ENCODE assay signal across 19 cellular contexts in the genomic region with DNA sequence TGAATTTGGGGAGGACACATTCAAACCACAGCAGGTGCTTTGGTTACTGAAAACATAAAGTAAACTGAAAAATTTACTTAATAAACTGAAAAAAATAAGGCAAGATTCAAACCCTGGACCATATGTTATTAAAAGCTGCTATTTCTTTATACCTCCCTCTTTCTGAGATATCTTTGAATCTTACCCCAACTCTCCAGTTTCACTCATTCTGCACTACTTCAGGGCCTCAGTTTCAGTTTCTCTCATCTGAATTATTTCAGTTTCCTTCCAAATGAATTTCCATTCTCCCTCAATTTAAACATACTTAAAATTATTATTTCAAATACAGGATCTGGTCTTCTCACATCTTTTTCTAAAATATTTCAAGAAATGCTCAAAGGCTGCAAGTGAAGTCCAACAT. TPM values are rescaled to one million over a fixed set of nuclear protein-coding genes. Genes with fewer than 3 reads are reported as not detected.
A peak's percentile ranks its signal among the peaks of the same experiment; 100 is the strongest.
DNase-seq lines count a peak whose midpoint lies in the region; ATAC-seq, FAIRE-seq and TF ChIP-seq lines count a peak whose summit lies in the region.
"Had no signal": no experiment of that assay in that cellular context is flagged by ENCODE, and none has a peak within 500 bp of the region (broad histone marks: within the 10 kb centered on the region; RNA-seq: fewer than 3 reads in every experiment).

No MANE protein-coding gene starts in this region.

- no peak overlapping the region for H3K9ac ChIP-seq in MM.1S (ENCODE audit: low read length)

- peaks cover 17% of the 10 kb centered on the region for H3F3A ChIP-seq in MM.1S (ENCODE audit: insufficient read depth, low read length)

- no peak for ATAC-seq in activated naive CD8-positive, alpha-beta T cell treated with anti-CD3 and anti-CD28 coated beads, Interleukin-2, amount 50 U/mL, for 24 hours

- no peaks in the 10 kb centered on the region for H3K9me3 ChIP-seq in MM.1S (replicated peaks; ENCODE audit: insufficient read depth, low read length)
- no peaks in the 10 kb centered on the region for H3K9me3 ChIP-seq in sigmoid colon
- H3K9me3 ChIP-seq in MG63, result no peaks in the 10 kb centered on the region
- H3K9me3 ChIP-seq: HAP-1 had no signal

- H3K27me3 ChIP-seq in MM.1S (replicated peaks; ENCODE audit: insufficient read depth, low read length), result no peaks in the 10 kb centered on the region
- no peaks in the 10 kb centered on the region for H3K27me3 ChIP-seq in sigmoid colon
- peaks cover 3% of the 10 kb centered on the region for H3K27me3 ChIP-seq in MG63

- intact Hi-C loops in sigmoid colon (cut with DNase I), result no loop called here

- H4K20me1 ChIP-seq in MM.1S (ENCODE audit: insufficient read depth, low read length), result no peaks in the 10 kb centered on the region

- TF ChIP-seq EP300 in sigmoid colon (IDR thresholded peaks at IDR 0.05), result no peak

- peak overlapping the region; percentile 23; the same call in 1 of the 2 replicates for H3K4me2 ChIP-seq in MM.1S (ENCODE audit: low read depth, low read length)

- no peak for DNase-seq in activated T-cell treated with anti-CD3 and anti-CD28 coated beads, Interleukin-2, amount 50 U/mL, for 24 hours
- DNase-seq in activated T-cell treated with anti-CD3 and anti-CD28 coated beads, Interleukin-2, amount 50 U/mL, for 48 hours, result no peak
- DNase-seq in GM18507 (ENCODE audit: extremely low spot score, insufficient read length, low read depth) (no peak), MM.1S (peak; percentile 52), sigmoid colon (no peak), NCI-H1417 treated with DMSO at 0.1 percent for 48 hours (lab: John Stamatoyannopoulos, UW) (no peak), MG63 (no peak)
- no peak for DNase-seq in activated naive CD8-positive, alpha-beta T cell treated with anti-CD3 and anti-CD28 coated beads, Interleukin-2, amount 50 U/mL, for 24 hours
- DNase-seq: DMS53, EL, NCI-H1105, NCI-H1694, NCI-H748 treated with DMSO at 0.1 percent for 48 hours, SHP77 had no signal

- peak overlapping the region; percentile 53; the same call in 1 of the 2 replicates for H3K27ac ChIP-seq in MM.1S (ENCODE audit: low read length)
- no peak overlapping the region for H3K27ac ChIP-seq in sigmoid colon
- H3K27ac ChIP-seq: SK-N-MC had no signal

- H3K4me1 ChIP-seq in MM.1S (ENCODE audit: low read length) (peaks cover 24% of the 10 kb centered on the region), sigmoid colon (peaks cover 0 to 16% (median 7%) of the 10 kb centered on the region in 4 donors)

- no peaks in the 10 kb centered on the region for H3K9me3 Mint-ChIP-seq in activated T-cell treated with anti-CD3 and anti-CD28 coated beads, Interleukin-2, amount 50 U/mL, for 24 hours
- H3K9me3 Mint-ChIP-seq in activated naive CD8-positive, alpha-beta T cell treated with anti-CD3 and anti-CD28 coated beads, Interleukin-2, amount 50 U/mL, for 24 hours, result no peaks in the 10 kb centered on the region
- H3K9me3 Mint-ChIP-seq: CD4-positive, CD25-positive, alpha-beta regulatory T cell; IgD-negative memory B cell had no signal

- TF ChIP-seq CTCF in MM.1S (IDR thresholded peaks at IDR 0.05; ENCODE audit: low read length) (no peak), sigmoid colon (IDR thresholded peaks at IDR 0.05) (no peak)

- peaks cover 3% of the 10 kb centered on the region for H3K36me3 Mint-ChIP-seq in activated T-cell treated with anti-CD3 and anti-CD28 coated beads, Interleukin-2, amount 50 U/mL, for 24 hours (ENCODE audit: low read depth)
- H3K36me3 Mint-ChIP-seq in activated naive CD8-positive, alpha-beta T cell treated with anti-CD3 and anti-CD28 coated beads, Interleukin-2, amount 50 U/mL, for 24 hours (ENCODE audit: low read depth), result no peaks in the 10 kb centered on the region
- H3K36me3 Mint-ChIP-seq: CD4-positive, CD25-positive, alpha-beta regulatory T cell had no signal

- TF ChIP-seq POLR2A in sigmoid colon (IDR thresholded peaks at IDR 0.05), result no peak

- peaks cover 36% of the 10 kb centered on the region for H3K4me1 Mint-ChIP-seq in activated T-cell treated with anti-CD3 and anti-CD28 coated beads, Interleukin-2, amount 50 U/mL, for 24 hours (ENCODE audit: low read depth)
- peaks cover 29% of the 10 kb centered on the region for H3K4me1 Mint-ChIP-seq in activated naive CD8-positive, alpha-beta T cell treated with anti-CD3 and anti-CD28 coated beads, Interleukin-2, amount 50 U/mL, for 24 hours

- H3K4me3 Mint-ChIP-seq in activated T-cell treated with anti-CD3 and anti-CD28 coated beads, Interleukin-2, amount 50 U/mL, for 24 hours, result peak overlapping the region; percentile 5
- no peak overlapping the region for H3K4me3 Mint-ChIP-seq in activated naive CD8-positive, alpha-beta T cell treated with anti-CD3 and anti-CD28 coated beads, Interleukin-2, amount 50 U/mL, for 24 hours
- H3K4me3 Mint-ChIP-seq: B cell had no signal

- no peaks in the 10 kb centered on the region for H3K36me3 ChIP-seq in MM.1S (replicated peaks; ENCODE audit: insufficient read depth, low read length)
- H3K36me3 ChIP-seq in sigmoid colon, result no peaks in the 10 kb centered on the region
- no peaks in the 10 kb centered on the region for H3K36me3 ChIP-seq in MG63
- H3K36me3 ChIP-seq: HAP-1 had no signal

- peak overlapping the region; percentile 48 for H3K27ac Mint-ChIP-seq in activated T-cell treated with anti-CD3 and anti-CD28 coated beads, Interleukin-2, amount 50 U/mL, for 24 hours
- H3K27ac Mint-ChIP-seq in activated naive CD8-positive, alpha-beta T cell treated with anti-CD3 and anti-CD28 coated beads, Interleukin-2, amount 50 U/mL, for 24 hours, result peak overlapping the region; percentile 48
- H3K27ac Mint-ChIP-seq: B cell, IgD-negative memory B cell had no signal

- H3K4me3 ChIP-seq in MM.1S (ENCODE audit: low read length) (no peak overlapping the region), sigmoid colon (no peak overlapping the region), MG63 (no peak overlapping the region)
- H3K4me3 ChIP-seq: HAP-1, SK-N-MC had no signal

- FAIRE-seq in GM18507 (lab: Jason Lieb, UNC), result peak; percentile 73

- no peaks in the 10 kb centered on the region for H3K9me2 ChIP-seq in MM.1S (replicated peaks; ENCODE audit: insufficient read depth, low read length)

- H3K27me3 Mint-ChIP-seq in activated T-cell treated with anti-CD3 and anti-CD28 coated beads, Interleukin-2, amount 50 U/mL, for 24 hours, result peaks cover 3% of the 10 kb centered on the region
- H3K27me3 Mint-ChIP-seq in activated naive CD8-positive, alpha-beta T cell treated with anti-CD3 and anti-CD28 coated beads, Interleukin-2, amount 50 U/mL, for 24 hours, result no peaks in the 10 kb centered on the region
- H3K27me3 Mint-ChIP-seq: IgD-negative memory B cell had no signal

- peaks cover under 1% of the 10 kb centered on the region; the same call in 1 of the 2 replicates for H3K79me2 ChIP-seq in MM.1S (ENCODE audit: low read length)

- no peak overlapping the region for H2AFZ ChIP-seq in MM.1S (ENCODE audit: low read length)

RNA-seq across cellular contexts. Expression of a gene that starts 4.9 kb away (rescaled TPM):
- 10 to 100 TPM; 24.2 to 35.0 (median 33.2) TPM for total RNA-seq in sigmoid colon
- 10 to 100 TPM in 2 of 3 donors, 1 to 10 TPM in 1; 6.6 to 26.1 (median 10.9) TPM for polyA plus RNA-seq in sigmoid colon
- total RNA-seq in MG63 (2014; rRNA removed; shearing (Covaris generic); ENCODE audit: low replicate concordance), result 30.0 and 39.0 TPM in 2 replicates

RNA-seq across cellular contexts. Expression of a gene that starts 29.0 kb away (rescaled TPM):
- 10 to 100 TPM; 14.9 to 19.3 (median 17.9) TPM for total RNA-seq in sigmoid colon
- 10 to 100 TPM in 1 of 3 donors, 1 to 10 TPM in 2; 5.4 to 10.2 (median 8.1) TPM for polyA plus RNA-seq in sigmoid colon
- 5.5 and 8.6 TPM in 2 replicates for total RNA-seq in MG63 (2014; rRNA removed; shearing (Covaris generic); ENCODE audit: low replicate concordance)

RNA-seq across cellular contexts. Expression of a gene that starts 50.0 kb away (rescaled TPM):
- 10 to 100 TPM in 2 of 4 donors, 1 to 10 TPM in 2; 8.3 to 12.3 (median 10.4) TPM for total RNA-seq in sigmoid colon
- 1 to 10 TPM; 5.5 to 8.5 (median 6.6) TPM for polyA plus RNA-seq in sigmoid colon
- 10.5 and 13.0 TPM in 2 replicates for total RNA-seq in MG63 (2014; rRNA removed; shearing (Covaris generic); ENCODE audit: low replicate concordance)
